ENCODE assay signal across 23 cellular contexts in genomic region chr6:72835749-72836148, GRCh38.
"Had no signal": no experiment of that assay in that cellular context is flagged by ENCODE, and none has a peak within 500 bp of the region (broad histone marks: within the 10 kb centered on the region; RNA-seq: fewer than 3 reads in every experiment).

No MANE protein-coding gene starts in this region.

- H3K4me2 ChIP-seq: KMS-11, SK-N-SH had no signal

- FAIRE-seq: K562, RCC 7860 had no signal

- H3K9ac ChIP-seq: KMS-11, SK-N-SH had no signal

- H3K27ac ChIP-seq: KMS-11 had no signal

- H3K9me3 ChIP-seq: SK-N-SH had no signal

- ATAC-seq: K562, T-cell had no signal

- H3K4me3 ChIP-seq: K562 had no signal

- DNase-seq: Kasumi-1, MM.1S, MV-4-11, NCI-H1048, NCI-H1105, NCI-H1417, NCI-H1436 treated with DMSO at 0.1 percent for 48 hours, NCI-H1694, NCI-H187 treated with DMSO at 0.1 percent for 48 hours, NCI-H2029 treated with DMSO at 0.1 percent for 48 hours, NCI-H2171 treated with DMSO at 0.1 percent for 48 hours, NCI-H345, NCI-H524, NCI-H69, NCI-H774, Right ventricle myocardium superior, RPMI8226, SK-N-SH, SW 1271, T-cell had no signal
